In the genomic region with DNA sequence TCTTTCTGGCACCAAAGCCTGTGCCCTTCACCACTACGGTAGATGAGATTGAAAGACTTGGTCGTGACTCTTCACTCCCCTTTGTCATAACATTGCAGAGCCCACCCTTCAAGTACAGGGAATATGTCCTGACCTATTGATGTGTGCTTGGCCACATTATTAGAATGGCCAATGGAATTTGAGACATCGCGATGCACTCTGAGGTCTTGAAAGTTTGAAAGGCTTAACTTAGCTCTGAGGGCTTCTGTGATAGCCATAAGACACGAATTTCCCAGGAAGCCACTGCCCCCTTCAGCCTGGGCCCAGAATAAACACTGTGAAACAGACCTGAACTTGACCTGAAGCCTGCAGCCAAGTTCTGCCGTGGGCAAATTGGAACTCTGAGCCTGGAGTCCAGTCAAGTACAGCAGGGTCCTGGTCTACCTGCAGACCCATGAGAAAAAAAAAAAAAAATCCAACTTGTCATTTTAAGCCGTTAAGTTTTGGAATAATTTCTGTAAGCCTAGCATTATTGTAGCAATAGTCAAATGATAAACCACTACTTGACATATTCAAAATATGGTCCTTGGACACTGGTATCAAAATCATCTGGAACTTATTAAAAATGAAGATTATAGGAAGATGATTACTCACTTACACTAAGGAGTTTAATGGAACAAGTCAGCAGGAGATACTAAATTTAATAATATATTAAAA, we compare ENCODE assay signal across 8 cellular contexts. TPM values are rescaled to one million over a fixed set of nuclear protein-coding genes. Genes with fewer than 3 reads are reported as not detected.
A peak's percentile ranks its signal among the peaks of the same experiment; 100 is the strongest.
DNase-seq lines count a peak whose midpoint lies in the region; ATAC-seq, FAIRE-seq and TF ChIP-seq lines count a peak whose summit lies in the region.

No MANE protein-coding gene starts in this region.

- DNase-seq in AG09319 (ENCODE audit: extremely low read depth, low read depth) = peak; percentile 61
- DNase-seq in GM12891 (ENCODE audit: insufficient read length, low spot score) = peak; percentile 21
- DNase-seq in HuH-7.5 (ENCODE audit: low spot score) = peak; percentile 53
- DNase-seq in SKM-1 treated with dmso at 0.1 percent for 144 hours (lab: John Stamatoyannopoulos, UW; ENCODE audit: unreplicated experiment) = peak; percentile 77
- peak; percentile 61 for DNase-seq in epidermal melanocyte (ENCODE audit: insufficient read length, low spot score)
- peak; percentile 53 for DNase-seq in middle frontal gyrus (ENCODE audit: extremely low spot score, low spot score)

- no peak for FAIRE-seq in GM12891 (lab: Jason Lieb, UNC)

- TF ChIP-seq POLR2A in GM12891 (IDR thresholded peaks at IDR 0.05; ENCODE audit: low read depth, low read length) = no peak

- ATAC-seq in GM21528 (IDR thresholded peaks at IDR 0.05; ENCODE audit: low FRiP score, unreplicated experiment) (no peak), HG03196 (IDR thresholded peaks at IDR 0.05; ENCODE audit: unreplicated experiment) (no peak)

- TF ChIP-seq CTCF in AG09319 (IDR thresholded peaks at IDR 0.05; ENCODE audit: low read depth, low read length) = peak; percentile 80

TF ChIP-seq in GM12891, 5 proteins besides CTCF, POLR2A, EP300 and RAD21:
- TF ChIP-seq TAF1 (IDR thresholded peaks at IDR 0.05; ENCODE audit: low read depth, low read length) (no peak), SPI1 (IDR thresholded peaks at IDR 0.05; ENCODE audit: low read depth, low read length) (no peak), POU2F2 (IDR thresholded peaks at IDR 0.05; ENCODE audit: low read depth, low read length) (no peak), POLR2AphosphoS5 (IDR thresholded peaks at IDR 0.05; ENCODE audit: low read depth, low read length) (no peak), PAX5 (IDR thresholded peaks at IDR 0.05; ENCODE audit: insufficient read depth, low read length, severe bottlenecking) (no peak)

RNA-seq across cellular contexts. Expression of a gene that starts 36.9 kb away (rescaled TPM):
- polyA plus RNA-seq in GM12891 (2012; ENCODE audit: low read depth, missing spikeins) = 32.1 TPM

Comparison
In these comparisons a context has a peak if more than half of its experiments do, and no peak if none do; other contexts are left out.
1. DNase-seq: peak in every context shown above with its lines; median percentile 77 in SKM-1 treated with dmso at 0.1 percent for 144 hours; 61 in AG09319; 61 in epidermal melanocyte; 53 in HuH-7.5; 53 in middle frontal gyrus; 21 in GM12891.